ENCODE assay signal across 9 cellular contexts in genomic region chr3:161371441-161372320, GRCh38. TPM values are rescaled to one million over a fixed set of nuclear protein-coding genes. Genes with fewer than 3 reads are reported as not detected.
A peak's percentile ranks its signal among the peaks of the same experiment; 100 is the strongest.
DNase-seq lines count a peak whose midpoint lies in the region; ATAC-seq and TF ChIP-seq lines count a peak whose summit lies in the region.
"Had no signal": no experiment of that assay in that cellular context is flagged by ENCODE, and none has a peak within 500 bp of the region (broad histone marks: within the 10 kb centered on the region; RNA-seq: fewer than 3 reads in every experiment).

Gene SPTSSB (minus strand): TSS chr3:161371517. CDS start chr3:161346323, 25,194 bp downstream.

- no peak within 1 kb of the TSS for H3K18ac ChIP-seq in IMR-90 (ENCODE audit: low read depth, low read length)

- no peak within 1 kb of the TSS for H2BK5ac ChIP-seq in IMR-90 (ENCODE audit: low read depth, low read length, poor library complexity, severe bottlenecking)

- no peak within 1 kb of the TSS for H4K8ac ChIP-seq in IMR-90 (ENCODE audit: low read depth in 2 of 2, low read length in 2 of 2)

- H3K4me3 ChIP-seq in Caco-2 (ENCODE audit: low read depth, low read length) (peak within 1 kb of the TSS; percentile 67), IMR-90 (ENCODE audit: insufficient read depth, low read depth, low read length) (peak within 1 kb of the TSS; percentile 23), iPS-18c (ENCODE audit: insufficient read depth, low read depth, low read length) (peak within 1 kb of the TSS; percentile 62), skeletal muscle tissue (ENCODE audit: low read length in 3 of 3) (peak within 1 kb of the TSS; percentile 68 to 72 (median 70))

- H3K9me3 ChIP-seq in Caco-2: no peaks in the 10 kb centered on the region
- no peaks in the 10 kb centered on the region for H3K9me3 ChIP-seq in IMR-90 (ENCODE audit: control insufficient read depth, insufficient read depth, low read length)
- no peaks in the 10 kb centered on the region for H3K9me3 ChIP-seq in iPS-18c (ENCODE audit: control insufficient read depth, insufficient read depth, low read length)
- H3K9me3 ChIP-seq in skeletal muscle tissue (ENCODE audit: control insufficient read depth in 3 of 3, low read length in 3 of 3): no peaks in the 10 kb centered on the region

- no peak within 1 kb of the TSS; the same call in 1 of the 2 replicates for H3K23ac ChIP-seq in IMR-90 (ENCODE audit: low read depth, low read length)

- POLR2A ChIA-PET in Caco-2 (lab: Charles Lee): interaction anchor here (0.5 to 0.9 kb wide), 3 partner anchors 35 to 804 kb away, joined by 4 to 6 read pairs (median 5); no protein-coding TSS in a partner anchor
- POLR2A ChIA-PET in IMR-90 (lab: Charles Lee; ENCODE audit: unreplicated experiment): no interaction called here

- no peak within 1 kb of the TSS for H3K56ac ChIP-seq in IMR-90 (ENCODE audit: extremely low read depth, insufficient read depth, low read length)

- in situ Hi-C loops in IMR-90 (cut with MboI; ENCODE audit: low sequenced_read_pairs): no loop called here

- no peaks in the 10 kb centered on the region; the same call in 1 of the 2 replicates for H4K20me1 ChIP-seq in IMR-90 (ENCODE audit: insufficient read depth, low read length)

- H4K5ac ChIP-seq in IMR-90 (ENCODE audit: low read depth, low read length): no peak within 1 kb of the TSS

- peaks cover 25% of the 10 kb centered on the region for H3K36me3 Mint-ChIP-seq in Caco-2 (ENCODE audit: insufficient read depth, unreplicated experiment)
- no peaks in the 10 kb centered on the region for H3K36me3 Mint-ChIP-seq in T-helper 2 cell treated with Interferon-gamma antibody and Interleukin-4, amounts not matched to agents 5 μg/mL and 100 μg/mL, for 36 hours (ENCODE audit: low read depth)
- no peaks in the 10 kb centered on the region for H3K36me3 Mint-ChIP-seq in brain

- H3K4me2 ChIP-seq in IMR-90 (ENCODE audit: low read depth, low read length): peak within 1 kb of the TSS; percentile 83

- no peak within 1 kb of the TSS for H3K27ac ChIP-seq in IMR-90 (ENCODE audit: insufficient read depth, low read length)
- no peak within 1 kb of the TSS for H3K27ac ChIP-seq in skeletal muscle tissue (ENCODE audit: low read depth, low read length)

- peak; percentile 53 for ATAC-seq in GM21390 (IDR thresholded peaks at IDR 0.05; ENCODE audit: unreplicated experiment)
- ATAC-seq in IMR-90 (ENCODE audit: low read depth): peak; percentile 75

- H3K36me3 ChIP-seq in Caco-2 (ENCODE audit: control insufficient read depth, insufficient read depth, low read length) (peaks cover 2% of the 10 kb centered on the region; the same call in 1 of the 2 replicates), IMR-90 (ENCODE audit: control insufficient read depth, insufficient read depth, low read length) (no peaks in the 10 kb centered on the region), skeletal muscle tissue (ENCODE audit: control insufficient read depth in 3 of 3, insufficient read depth in 3 of 3, low read length in 3 of 3) (no peaks in the 10 kb centered on the region)

- DNase-seq in Caco-2: peak; percentile 91 to 93
- no peak for DNase-seq in IMR-90
- DNase-seq in T-helper 2 cell treated with Interferon-gamma antibody and Interleukin-4, amounts not matched to agents 5 μg/mL and 100 μg/mL, for 36 hours (ENCODE audit: low spot score): no peak
- no peak for DNase-seq in cortex of kidney (lab: John Stamatoyannopoulos, UW)

- no peaks in the 10 kb centered on the region for H3K27me3 ChIP-seq in Caco-2 (replicated peaks; ENCODE audit: control insufficient read depth, insufficient read depth, low read length)
- H3K27me3 ChIP-seq in IMR-90 (ENCODE audit: control insufficient read depth, insufficient read depth, low read length): peaks cover 31% of the 10 kb centered on the region
- peaks cover 23 to 29% (median 25%) of the 10 kb centered on the region in 3 donors for H3K27me3 ChIP-seq in skeletal muscle tissue (ENCODE audit: control insufficient read depth in 3 of 3, insufficient read depth in 3 of 3, low read length in 3 of 3)

- H3K4me3 Mint-ChIP-seq in Caco-2 (ENCODE audit: unreplicated experiment): peak within 1 kb of the TSS; percentile 92
- peak within 1 kb of the TSS; percentile 71 for H3K4me3 Mint-ChIP-seq in T-helper 2 cell treated with Interferon-gamma antibody and Interleukin-4, amounts not matched to agents 5 μg/mL and 100 μg/mL, for 36 hours
- peak within 1 kb of the TSS; percentile 87 to 95 (median 92) for H3K4me3 Mint-ChIP-seq in brain

- H2AK5ac ChIP-seq in IMR-90 (ENCODE audit: low read depth, low read length): no peak within 1 kb of the TSS

- no peaks in the 10 kb centered on the region for H3K9me1 ChIP-seq in IMR-90 (ENCODE audit: insufficient read depth, low read length)

- intact Hi-C loops in Caco-2 (cut with micrococcal nuclease; ENCODE audit: unreplicated experiment) (loop anchor here (1.0 kb wide), 5 partner anchors 24 to 95 kb away; no protein-coding TSS in a partner anchor), IMR-90 (cut with micrococcal nuclease) (no loop called here)

- TF ChIP-seq CTCF in Caco-2 (IDR thresholded peaks at IDR 0.05; ENCODE audit: insufficient read depth in 1 of 2, low read depth in 1 of 2, low read length in 1 of 2, severe bottlenecking in 1 of 2, unreplicated experiment in 1 of 2): peak in 1 of 2 experiments; percentile 53
- peak; percentile 15; the same call in 1 of the 2 replicates for TF ChIP-seq CTCF in IMR-90 (conservative IDR thresholded peaks at IDR 0.05; ENCODE audit: low read depth, low read length)
- peak in 1 of 2 experiments; percentile 35 for TF ChIP-seq CTCF in brain (conservative IDR thresholded peaks at IDR 0.05)

- CTCF ChIA-PET in Caco-2 (lab: Charles Lee) (interaction anchor here (0.8 to 1.3 kb wide), 6 partner anchors 24 to 52 kb away, joined by 3 to 6 read pairs (median 4); no protein-coding TSS in a partner anchor), IMR-90 (lab: Yijun Ruan, JAX) (interaction anchor here (0.7 to 0.8 kb wide), 3 partner anchors 9 to 930 kb away, joined by 3 read pairs; no protein-coding TSS in a partner anchor)

- peak within 1 kb of the TSS; percentile 92 for H3K27ac Mint-ChIP-seq in Caco-2 (ENCODE audit: unreplicated experiment)
- H3K27ac Mint-ChIP-seq in T-helper 2 cell treated with Interferon-gamma antibody and Interleukin-4, amounts not matched to agents 5 μg/mL and 100 μg/mL, for 36 hours: no peak within 1 kb of the TSS
- H3K27ac Mint-ChIP-seq in brain: peak within 1 kb of the TSS; percentile 66 to 95 (median 92)

- no peak for TF ChIP-seq POLR2A in IMR-90 (IDR thresholded peaks at IDR 0.05; ENCODE audit: low read depth, low read length)

- peaks cover 17% of the 10 kb centered on the region for H3K4me1 Mint-ChIP-seq in Caco-2 (ENCODE audit: low read depth, unreplicated experiment)
- H3K4me1 Mint-ChIP-seq in T-helper 2 cell treated with Interferon-gamma antibody and Interleukin-4, amounts not matched to agents 5 μg/mL and 100 μg/mL, for 36 hours (ENCODE audit: low read depth): peaks cover 3% of the 10 kb centered on the region
- peaks cover 16% of the 10 kb centered on the region for H3K4me1 Mint-ChIP-seq in brain

- dilution Hi-C loops in IMR-90 (cut with HindIII; ENCODE audit: low sequenced_read_pairs, unreplicated experiment): no loop called here

- no peak for TF ChIP-seq RAD21 in IMR-90 (IDR thresholded peaks at IDR 0.05; ENCODE audit: low read length)

- H4K91ac ChIP-seq in IMR-90 (ENCODE audit: insufficient read depth, low read depth, low read length): no peak within 1 kb of the TSS

- H2BK20ac ChIP-seq in IMR-90 (ENCODE audit: low read depth, low read length): no peak within 1 kb of the TSS

- BruUV-seq in Caco-2 (replicated peaks; lab: Mats Ljungman, UMichigan) (TSS peak; percentile 76), IMR-90 (replicated peaks; lab: Mats Ljungman, UMichigan) (no TSS peak)

- H3K9ac ChIP-seq in IMR-90 (ENCODE audit: low read depth, low read length): no peak within 1 kb of the TSS
- peak within 1 kb of the TSS; percentile 42 to 59 (median 45) for H3K9ac ChIP-seq in skeletal muscle tissue (ENCODE audit: low read depth in 1 of 3, low read length in 3 of 3)

- H3K14ac ChIP-seq in IMR-90 (replicated peaks; ENCODE audit: low read depth, low read length): no peak within 1 kb of the TSS

- no peaks in the 10 kb centered on the region for H3K9me3 Mint-ChIP-seq in Caco-2 (ENCODE audit: unreplicated experiment)
- H3K9me3 Mint-ChIP-seq in T-helper 2 cell treated with Interferon-gamma antibody and Interleukin-4, amounts not matched to agents 5 μg/mL and 100 μg/mL, for 36 hours: no peaks in the 10 kb centered on the region
- peaks cover 0 to 3% (median 0%) of the 10 kb centered on the region in 5 experiments for H3K9me3 Mint-ChIP-seq in brain

- no peaks in the 10 kb centered on the region for H3K4me1 ChIP-seq in Caco-2
- H3K4me1 ChIP-seq in IMR-90 (ENCODE audit: control insufficient read depth, insufficient read depth, low read length): no peaks in the 10 kb centered on the region
- peaks cover 14 to 19% (median 15%) of the 10 kb centered on the region in 3 donors for H3K4me1 ChIP-seq in skeletal muscle tissue (ENCODE audit: control insufficient read depth in 3 of 3, insufficient read depth in 3 of 3, low read length in 3 of 3)

- peak within 1 kb of the TSS; percentile 78 for H2AK9ac ChIP-seq in IMR-90 (replicated peaks; ENCODE audit: low read depth, low read length, poor library complexity)

- no peak within 1 kb of the TSS for H2BK120ac ChIP-seq in IMR-90 (ENCODE audit: low read depth, low read length)

- H3K79me1 ChIP-seq in IMR-90 (ENCODE audit: low read depth in 1 of 2, low read length in 2 of 2): no peaks in the 10 kb centered on the region

- H2AFZ ChIP-seq in IMR-90 (replicated peaks; ENCODE audit: low read length, poor library complexity): peak within 1 kb of the TSS; percentile 87

- WGBS in IMR-90 (ENCODE audit: extremely low coverage in 2 of 2, insufficient read length in 1 of 2), 2 experiments: no CpG with 5 or more reads among the region's 53 CpGs

- no peak within 1 kb of the TSS for H3K4ac ChIP-seq in IMR-90 (ENCODE audit: low read depth, low read length)

- no peak within 1 kb of the TSS for H2BK15ac ChIP-seq in IMR-90 (ENCODE audit: low read depth, low read length)

- H3K27me3 Mint-ChIP-seq in Caco-2 (ENCODE audit: insufficient read depth, unreplicated experiment): no peaks in the 10 kb centered on the region
- H3K27me3 Mint-ChIP-seq in T-helper 2 cell treated with Interferon-gamma antibody and Interleukin-4, amounts not matched to agents 5 μg/mL and 100 μg/mL, for 36 hours (ENCODE audit: low read depth): peaks cover 70% of the 10 kb centered on the region
- H3K27me3 Mint-ChIP-seq in brain: peaks cover 54% of the 10 kb centered on the region

TF ChIP-seq in IMR-90, 13 proteins besides CTCF, POLR2A, EP300 and RAD21 (continues in another document):
- TF ChIP-seq BHLHE40 (IDR thresholded peaks at IDR 0.05; ENCODE audit: low read depth, low read length): no peak
- TF ChIP-seq CEBPB (IDR thresholded peaks at IDR 0.05; ENCODE audit: low read depth, low read length): no peak
- TF ChIP-seq MXI1 (IDR thresholded peaks at IDR 0.05; ENCODE audit: borderline replicate concordance, low read depth, low read length): no peak

RNA-seq across cellular contexts. Expression of gene SPTSSB, which starts in this region (rescaled TPM):
- total RNA-seq in Caco-2 (2022): 45.9 and 51.6 TPM in 2 replicates
- total RNA-seq in IMR-90 (2012; rRNA removed): not detected in 2 replicates
- polyA plus RNA-seq in IMR-90 (2012; rRNA removed): not detected in 2 replicates
- polyA plus RNA-seq in IMR-90 (2012; cell fraction: cytosol; rRNA removed): not detected in 2 replicates
- polyA plus RNA-seq in IMR-90 (2012; cell fraction: nucleus; rRNA removed; ENCODE audit: low replicate concordance): not detected in 2 replicates
- 0.88 TPM for polyA plus RNA-seq in brain (ENCODE audit: insufficient read depth, low read depth, low replicate concordance)
- total RNA-seq in skeletal muscle tissue: 0.52 TPM
- total RNA-seq: T-helper 1 cell treated with Interleukin-12 subunit alpha and Interleukin-12 subunit beta and Interleukin-4 antibody, amounts not matched to agents 30 ng/mL and 1 ng/mL, for 36 hours had no signal

Comparison
In these comparisons a context has a peak if more than half of its experiments do, and no peak if none do; other contexts are left out.
1. RNA of gene SPTSSB (total RNA-seq): 45.9 to 51.6 TPM in Caco-2; 0.52 TPM in skeletal muscle tissue (single experiment) and not detected in IMR-90; every median in the first group is over 10 times any median in the second.
2. Peak in ATAC-seq, H3K4me3 ChIP-seq and H3K4me2 ChIP-seq in IMR-90; RNA of the gene not detected or under 1 TPM.
3. DNase-seq: peak in Caco-2 (2 of 2); none in IMR-90 (single experiment), T-helper 2 cell treated with Interferon-gamma antibody and Interleukin-4, amounts not matched to agents 5 μg/mL and 100 μg/mL, for 36 hours (single experiment) and cortex of kidney (single experiment).
4. Peak in every context shown above with its lines, with median percentiles within 50 percentile points of each other: H3K4me3 ChIP-seq and H3K4me3 Mint-ChIP-seq.